10 cellular contexts compared by ENCODE assay signal in the genomic region with DNA sequence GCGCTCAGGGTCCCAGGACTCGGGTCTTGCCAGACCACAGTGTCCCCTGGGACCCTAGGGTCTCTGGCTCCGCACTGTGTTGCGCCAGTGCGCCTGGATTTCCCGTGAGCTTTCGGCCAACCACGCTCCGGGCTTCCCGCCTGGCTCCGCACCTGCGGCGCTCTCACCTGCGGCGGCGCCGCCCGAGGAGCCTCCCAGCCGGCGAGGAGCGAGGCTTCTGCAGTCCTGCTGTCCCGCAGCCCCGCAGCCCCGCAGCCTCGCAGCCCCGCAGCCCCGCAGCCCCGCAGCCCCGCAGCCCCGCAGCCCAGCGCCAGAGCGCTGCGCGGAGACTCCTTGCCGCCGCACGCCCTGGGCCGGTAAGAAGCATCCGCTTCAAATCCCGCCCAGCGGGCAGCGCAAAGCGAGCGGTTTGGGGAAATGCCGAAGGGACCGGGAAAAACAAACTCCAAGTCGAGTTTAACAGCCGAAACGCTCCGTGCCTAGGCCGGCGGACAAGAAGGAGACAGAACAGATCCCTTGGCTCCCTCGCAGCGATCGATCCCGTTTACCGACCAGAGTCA. TPM values are rescaled to one million over a fixed set of nuclear protein-coding genes. Genes with fewer than 3 reads are reported as not detected.
DNase-seq lines count a peak whose midpoint lies in the region; ATAC-seq and TF ChIP-seq lines count a peak whose summit lies in the region.
"Had no signal": no experiment of that assay in that cellular context is flagged by ENCODE, and none has a peak within 500 bp of the region (broad histone marks: within the 10 kb centered on the region; RNA-seq: fewer than 3 reads in every experiment).

No MANE protein-coding gene starts in this region.

- TF ChIP-seq CTCF in testis (IDR thresholded peaks at IDR 0.05), result no peak

- H3K27me3 Mint-ChIP-seq in activated T-cell treated with anti-CD3 and anti-CD28 coated beads, Interleukin-2, amount 50 U/mL, for 24 hours, result peaks cover 96% of the 10 kb centered on the region

- DNase-seq in activated T-cell treated with anti-CD3 and anti-CD28 coated beads, Interleukin-2, amount 50 U/mL, for 24 hours, result no peak
- no peak for DNase-seq in activated T-cell treated with anti-CD3 and anti-CD28 coated beads, Interleukin-2, amount 50 U/mL, for 48 hours
- DNase-seq in SJSA1 (ENCODE audit: low read depth in 1 of 2, low spot score in 2 of 2) (no peak), iris pigment epithelial cell (ENCODE audit: low read depth) (peak; percentile 20), testis (no peak), NCI-H2107 treated with DMSO at 0.1 percent for 48 hours (lab: John Stamatoyannopoulos, UW; ENCODE audit: unreplicated experiment) (no peak)
- DNase-seq: activated CD4-positive, alpha-beta T cell treated with anti-CD3 and anti-CD28 coated beads, Interleukin-2, amount 50 U/mL, for 4 hours; cerebellar nuclear complex had no signal

- ATAC-seq in GM21723 (IDR thresholded peaks at IDR 0.05; ENCODE audit: unreplicated experiment), result no peak
- no peak for ATAC-seq in HG02678 (IDR thresholded peaks at IDR 0.05; ENCODE audit: unreplicated experiment)

- no peaks in the 10 kb centered on the region for H3K36me3 Mint-ChIP-seq in activated T-cell treated with anti-CD3 and anti-CD28 coated beads, Interleukin-2, amount 50 U/mL, for 24 hours (ENCODE audit: low read depth)

- H3K27me3 ChIP-seq in SJSA1 (replicated peaks) (no peaks in the 10 kb centered on the region), testis (no peaks in the 10 kb centered on the region)

- H3K4me3 Mint-ChIP-seq in activated T-cell treated with anti-CD3 and anti-CD28 coated beads, Interleukin-2, amount 50 U/mL, for 24 hours, result peak overlapping the region; percentile 52

- H3K9me3 Mint-ChIP-seq in activated T-cell treated with anti-CD3 and anti-CD28 coated beads, Interleukin-2, amount 50 U/mL, for 24 hours, result no peaks in the 10 kb centered on the region

- H3K4me1 Mint-ChIP-seq in activated T-cell treated with anti-CD3 and anti-CD28 coated beads, Interleukin-2, amount 50 U/mL, for 24 hours (ENCODE audit: low read depth), result peaks cover 36% of the 10 kb centered on the region

- TF ChIP-seq POLR2A in testis (IDR thresholded peaks at IDR 0.05), result no peak

- H3K4me1 ChIP-seq in SJSA1 (replicated peaks) (peaks cover 47% of the 10 kb centered on the region), testis (peaks cover 4% of the 10 kb centered on the region)

- H3K4me3 ChIP-seq in SJSA1 (peak overlapping the region; percentile 82), testis (peak overlapping the region; percentile 31 to 54)

- H3K27ac Mint-ChIP-seq in activated T-cell treated with anti-CD3 and anti-CD28 coated beads, Interleukin-2, amount 50 U/mL, for 24 hours, result peak overlapping the region; percentile 33

- peak overlapping the region; percentile 32 for H3K27ac ChIP-seq in SJSA1
- H3K27ac ChIP-seq in testis, result no peak overlapping the region

- intact Hi-C loops in testis (cut with DNase I; ENCODE audit: low total_unique reads), result no loop called here

- whole genome bisulfite sequencing in testis, 2 donors, result 0 to 15% methylated on average over 11 to 56 of the region's 57 CpGs

- H3K9me3 ChIP-seq in SJSA1 (replicated peaks) (no peaks in the 10 kb centered on the region), testis (no peaks in the 10 kb centered on the region)

- H3K36me3 ChIP-seq in SJSA1 (peaks cover 53% of the 10 kb centered on the region), testis (ENCODE audit: low read depth, missing control alignments) (no peaks in the 10 kb centered on the region)

RNA-seq across cellular contexts. Expression of gene ALX4, which starts 0.9 kb away (rescaled TPM):
- 30.3 and 41.6 TPM in 2 replicates for total RNA-seq in SJSA1 (2014; rRNA removed; shearing (Covaris generic))
- 1 to 10 TPM in 1 of 2 donors, under 1 TPM in 1; 0.56 to 1.0 TPM for total RNA-seq in testis
- polyA plus RNA-seq in testis (ENCODE audit: insufficient read depth, low read depth, low replicate concordance), result 0.58 TPM

Comparison
In these comparisons a context has a peak if more than half of its experiments do, and no peak if none do; other contexts are left out.
1. RNA of gene ALX4, which starts 0.9 kb away (total RNA-seq): 30.3 to 41.6 TPM in SJSA1; 0.56 to 1.0 TPM in testis; every median in the first group is over 10 times any median in the second.